8 cellular contexts compared by ENCODE assay signal in the genomic region with DNA sequence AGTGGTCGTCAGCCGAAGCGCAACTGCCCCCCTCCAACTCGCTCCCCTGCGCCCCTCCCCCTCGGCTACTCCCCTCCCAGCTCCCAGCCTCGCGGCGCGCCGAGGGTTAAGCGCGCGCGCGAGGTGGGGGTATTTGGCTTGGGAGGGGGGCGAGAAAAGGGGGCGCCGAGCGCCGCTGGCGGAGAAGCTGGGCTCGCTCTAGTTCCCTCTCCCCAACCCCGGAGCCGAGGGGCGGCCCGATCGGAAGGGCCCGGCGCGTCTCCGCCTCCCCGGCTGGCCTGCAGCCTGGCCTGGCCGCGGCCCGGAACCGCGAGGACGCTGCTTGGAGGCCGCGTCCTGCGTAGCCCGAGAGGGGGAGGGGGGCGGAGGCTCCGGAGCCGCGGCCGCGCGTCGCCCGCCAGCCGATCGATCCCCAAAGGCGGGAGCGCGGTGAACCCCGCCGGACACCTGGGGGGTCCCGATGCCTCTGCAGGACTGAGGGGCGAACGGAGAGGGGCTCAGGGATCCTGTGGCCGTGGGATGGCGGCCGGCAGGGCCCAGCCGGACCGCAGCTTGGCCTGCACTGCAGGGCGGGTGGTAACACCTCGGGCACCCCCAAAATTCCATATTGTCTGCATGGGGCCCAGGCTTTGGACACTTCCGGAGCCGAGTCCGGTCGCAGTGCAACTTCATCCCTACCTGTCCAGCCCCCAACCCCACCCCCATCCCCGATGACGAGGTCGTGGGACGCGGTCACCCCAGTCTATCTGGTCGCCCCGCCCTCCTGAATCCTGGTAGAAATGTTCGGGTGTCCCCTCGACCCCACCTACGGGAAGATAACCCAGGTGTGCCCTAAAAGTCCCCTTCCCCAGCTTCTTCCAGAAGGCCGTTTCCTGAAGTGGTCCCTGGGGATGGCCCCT. TPM values are rescaled to one million over a fixed set of nuclear protein-coding genes. Genes with fewer than 3 reads are reported as not detected.
DNase-seq lines count a peak whose midpoint lies in the region; ATAC-seq and TF ChIP-seq lines count a peak whose summit lies in the region.

No MANE protein-coding gene starts in this region.

- H3K4me1 ChIP-seq in right lobe of liver (peaks cover 0 to 55% (median 8%) of the 10 kb centered on the region in 4 donors), testis (peaks cover 26% of the 10 kb centered on the region)

- intact Hi-C loops in right lobe of liver (cut with DNase I) (loop anchor here (5.0 to 10.0 kb wide), 3 partner anchors 42 to 141 kb away; no protein-coding TSS in a partner anchor), testis (cut with DNase I; ENCODE audit: low total_unique reads) (loop anchor here (5.0 kb wide), 1 partner anchor 47 kb away; the partner anchor contains the start of gene CBX8)

- H3K36me3 ChIP-seq in right lobe of liver, result no peaks in the 10 kb centered on the region
- H3K36me3 ChIP-seq in testis (ENCODE audit: low read depth, missing control alignments), result no peaks in the 10 kb centered on the region

- H3K27me3 ChIP-seq in right lobe of liver, result peaks cover 0 to 8% of the 10 kb centered on the region in 2 donors
- peaks cover 4% of the 10 kb centered on the region for H3K27me3 ChIP-seq in testis

- peak; percentile 52 to 65 (median 64) for ATAC-seq in right lobe of liver
- no peak for ATAC-seq in HG02571 (IDR thresholded peaks at IDR 0.05; ENCODE audit: unreplicated experiment)

- peak; percentile 39 to 65 (median 59) for DNase-seq in NCI-H1417 (lab: John Stamatoyannopoulos, UW)
- no peak for DNase-seq in NCI-H1417 treated with DMSO at 0.1 percent for 48 hours (lab: John Stamatoyannopoulos, UW)
- DNase-seq in NCI-H774 (lab: John Stamatoyannopoulos, UW), result peak; percentile 49
- no peak for DNase-seq in coronary artery (ENCODE audit: low spot score)
- peak; percentile 82 to 85 (median 85) for DNase-seq in right lobe of liver
- DNase-seq in testis, result peak; percentile 65
- no peak for DNase-seq in amniotic stem cell (lab: John Stamatoyannopoulos, UW)

- H3K4me3 ChIP-seq in coronary artery, result peak overlapping the region; percentile 63
- peak overlapping the region; percentile 55 to 65 (median 64) for H3K4me3 ChIP-seq in right lobe of liver
- peak overlapping the region; percentile 56 to 60 for H3K4me3 ChIP-seq in testis

- peak overlapping the region in 1 of 2 donors; percentile 48 for H3K27ac ChIP-seq in coronary artery
- peak overlapping the region; percentile 69 to 82 (median 75) for H3K27ac ChIP-seq in right lobe of liver
- peak overlapping the region; percentile 40 to 78 for H3K27ac ChIP-seq in testis

- H3K9me3 ChIP-seq in right lobe of liver (no peaks in the 10 kb centered on the region), testis (no peaks in the 10 kb centered on the region)

- peak; percentile 81 for TF ChIP-seq POLR2A in right lobe of liver (IDR thresholded peaks at IDR 0.05)
- no peak for TF ChIP-seq POLR2A in testis (IDR thresholded peaks at IDR 0.05)

- 1% methylated on average over 17 of the region's 84 CpGs for WGBS in right lobe of liver (ENCODE audit: insufficient coverage, low coverage, low lambda C conversion rate, missing lambda C conversion rate)
- WGBS in testis, 2 donors, result 1% methylated on average over 25 to 83 of the region's 84 CpGs

- TF ChIP-seq CTCF in coronary artery (IDR thresholded peaks at IDR 0.05) (no peak), right lobe of liver (IDR thresholded peaks at IDR 0.05) (no peak), testis (IDR thresholded peaks at IDR 0.05) (no peak)

RNA-seq across cellular contexts. Expression of gene CBX4, which starts 4.9 kb away (rescaled TPM):
- 10 to 100 TPM in 5 of 6 experiments, 1 to 10 TPM in 1; 8.9 to 21.9 (median 15.1) TPM for total RNA-seq in right lobe of liver
- total RNA-seq in testis, result 10 to 100 TPM; 23.5 to 35.9 TPM
- 11.5 TPM for polyA plus RNA-seq in testis (ENCODE audit: insufficient read depth, low read depth, low replicate concordance)

RNA-seq across cellular contexts. Expression of gene CBX8, which starts 47.3 kb away (rescaled TPM):
- total RNA-seq in right lobe of liver (1 to 10 TPM; 1.2 to 4.7 (median 2.0) TPM), testis (10 to 100 TPM; 13.9 to 22.4 TPM)
- 13.8 TPM for polyA plus RNA-seq in testis (ENCODE audit: insufficient read depth, low read depth, low replicate concordance)

Comparison
In these comparisons a context has a peak if more than half of its experiments do, and no peak if none do; other contexts are left out.
1. DNase-seq: peak in NCI-H1417 (3 of 3), NCI-H774 (single experiment), right lobe of liver (3 of 3) and testis (single experiment); none in NCI-H1417 treated with DMSO at 0.1 percent for 48 hours (single experiment), coronary artery (single experiment) and amniotic stem cell (single experiment).
2. Peak in every context shown above with its lines, with median percentiles within 50 percentile points of each other: H3K4me3 ChIP-seq.